ENCODE assay signal across 20 cellular contexts in genomic region chrX:132208422-132208821, GRCh38.
"Had no signal": no experiment of that assay in that cellular context is flagged by ENCODE, and none has a peak within 500 bp of the region (broad histone marks: within the 10 kb centered on the region; RNA-seq: fewer than 3 reads in every experiment).

No MANE protein-coding gene starts in this region.

- H3K4me3 ChIP-seq: coronary artery, gastrocnemius medialis, heart right ventricle, mucosa of descending colon, ovary, suprapubic skin, thyroid gland had no signal

- FAIRE-seq: urothelium cell line had no signal

- H3K9me3 Mint-ChIP-seq: naive thymus-derived CD8-positive, alpha-beta T cell; stimulated activated effector memory CD8-positive, alpha-beta T cell treated with anti-CD3 and anti-CD28 coated beads, Interleukin-12 subunit alpha, Interleukin-12 subunit beta, amount 100 ng/mL, for 72 hours had no signal

- H3K27me3 Mint-ChIP-seq: naive thymus-derived CD8-positive, alpha-beta T cell; progenitor cell of endocrine pancreas; type B pancreatic cell had no signal

- H3K4me3 Mint-ChIP-seq: endodermal cell; stimulated activated effector memory CD8-positive, alpha-beta T cell treated with anti-CD3 and anti-CD28 coated beads, Interleukin-12 subunit alpha, Interleukin-12 subunit beta, amount 100 ng/mL, for 72 hours had no signal

- H3K4me1 ChIP-seq: thyroid gland had no signal

- H3K27me3 ChIP-seq: gastrocnemius medialis, ovary, suprapubic skin, thyroid gland had no signal

- DNase-seq: effector CD4-positive, alpha-beta T cell; endodermal cell; gastrocnemius medialis; heart right ventricle; hypothalamus; mammary epithelial cell; mucosa of descending colon; naive thymus-derived CD8-positive, alpha-beta T cell; ovary; right cardiac atrium; stimulated activated CD4-positive, alpha-beta T cell treated with anti-CD3 and anti-CD28 coated beads, Interleukin-4, amount 100 ng/mL, for 1 hour; stimulated activated CD8-positive, alpha-beta memory T cell treated with anti-CD3 and anti-CD28 coated beads, Interleukin-4, amount 100 ng/mL, for 48 hours; stimulated activated naive CD8-positive, alpha-beta T cell treated with anti-CD3 and anti-CD28 coated beads, Interleukin-15, Interleukin-2, amounts not matched to agents 100 U/mL and 50 U/mL, for 24 hours; thyroid gland had no signal

- H3K36me3 ChIP-seq: ovary, suprapubic skin had no signal

- H3K9me3 ChIP-seq: gastrocnemius medialis, heart right ventricle, mucosa of descending colon, ovary, suprapubic skin, thyroid gland had no signal

- H3K27ac Mint-ChIP-seq: stimulated activated effector memory CD8-positive, alpha-beta T cell treated with anti-CD3 and anti-CD28 coated beads, Interleukin-12 subunit alpha, Interleukin-12 subunit beta, amount 100 ng/mL, for 72 hours had no signal

- H3K27ac ChIP-seq: coronary artery, gastrocnemius medialis, ovary, suprapubic skin, thyroid gland had no signal
